ENCODE assay signal across 9 cellular contexts in genomic region chr5:6728011-6728794, GRCh38. TPM values are rescaled to one million over a fixed set of nuclear protein-coding genes. Genes with fewer than 3 reads are reported as not detected.
DNase-seq lines count a peak whose midpoint lies in the region; ATAC-seq, FAIRE-seq and TF ChIP-seq lines count a peak whose summit lies in the region.
"Had no signal": no experiment of that assay in that cellular context is flagged by ENCODE, and none has a peak within 500 bp of the region (broad histone marks: within the 10 kb centered on the region; RNA-seq: fewer than 3 reads in every experiment).

No MANE protein-coding gene starts in this region.

- POLR2A ChIA-PET in CD4-positive, alpha-beta memory T cell (lab: Charles Lee; ENCODE audit: partially characterized antibody), result interaction anchor here (1.4 to 2.5 kb wide), 4 partner anchors 11 to 95 kb away, joined by 5 to 11 read pairs (median 8); partner anchors contain the start of genes NSUN2, SRD5A1 and TENT4A

- H3K4me3 ChIP-seq in CD4-positive, alpha-beta memory T cell (ENCODE audit: low read length in 2 of 2), result no peak overlapping the region

- DNase-seq in CD4-positive, alpha-beta memory T cell, result no peak
- DNase-seq in SK-N-DZ (ENCODE audit: low spot score) (peak; percentile 28), retina (peak; percentile 63), erythroblast (lab: John Stamatoyannopoulos, UW) (no peak), foreskin keratinocyte (no peak), D721Med (ENCODE audit: insufficient read length, low spot score) (no peak)

- TF ChIP-seq CTCF in foreskin keratinocyte (conservative IDR thresholded peaks at IDR 0.05) (no peak), D721Med (IDR thresholded peaks at IDR 0.05; ENCODE audit: insufficient read depth, missing control alignments) (no peak)

- H3K27me3 Mint-ChIP-seq in CD4-positive, alpha-beta memory T cell, result no peaks in the 10 kb centered on the region

- no peaks in the 10 kb centered on the region for H3K9me3 Mint-ChIP-seq in CD4-positive, alpha-beta memory T cell

- FAIRE-seq in D721Med (lab: Jason Lieb, UNC), result no peak
- FAIRE-seq: bronchial epithelial cell had no signal

- ATAC-seq in GM19328 (IDR thresholded peaks at IDR 0.05; ENCODE audit: unreplicated experiment), result peak; percentile 97
- peak; percentile 72 for ATAC-seq in HG03159 (IDR thresholded peaks at IDR 0.05; ENCODE audit: unreplicated experiment)
- ATAC-seq in foreskin keratinocyte, result no peak

- H3K27ac ChIP-seq in CD4-positive, alpha-beta memory T cell (ENCODE audit: low read depth, low read length), result no peak overlapping the region
- H3K27ac ChIP-seq in foreskin keratinocyte, result no peak overlapping the region

- peaks cover 66% of the 10 kb centered on the region for H3K4me1 ChIP-seq in CD4-positive, alpha-beta memory T cell (ENCODE audit: insufficient read depth, low read length)
- H3K4me1 ChIP-seq in foreskin keratinocyte, result peaks cover 18% of the 10 kb centered on the region

- H3K27ac Mint-ChIP-seq in CD4-positive, alpha-beta memory T cell, result peak overlapping the region in 6 of 7 donors; percentile 63 to 87 (median 68)

- H3K36me3 Mint-ChIP-seq in CD4-positive, alpha-beta memory T cell, result peaks cover 9 to 31% of the 10 kb centered on the region in 2 donors

- intact Hi-C loops in CD4-positive, alpha-beta memory T cell (cut with micrococcal nuclease), result no loop called here

- CTCF ChIA-PET in CD4-positive, alpha-beta memory T cell (lab: Charles Lee; ENCODE audit: partially characterized antibody), result interaction anchor here (1.0 to 7.1 kb wide), 5 partner anchors 11 to 95 kb away, joined by 3 to 38 read pairs (median 5); partner anchors contain the start of genes NSUN2 and SRD5A1

- H3K4me3 Mint-ChIP-seq in CD4-positive, alpha-beta memory T cell, result peak overlapping the region in 4 of 8 donors; percentile 6 to 73 (median 45)

- H3K9me3 ChIP-seq in CD4-positive, alpha-beta memory T cell (ENCODE audit: control insufficient read depth in 1 of 2, low read length in 2 of 2), result no peaks in the 10 kb centered on the region

- H3K36me3 ChIP-seq in CD4-positive, alpha-beta memory T cell (ENCODE audit: insufficient read depth, low read length), result peaks cover 9% of the 10 kb centered on the region

- H3K27me3 ChIP-seq in CD4-positive, alpha-beta memory T cell (ENCODE audit: insufficient read depth, low read length), result no peaks in the 10 kb centered on the region
- no peaks in the 10 kb centered on the region for H3K27me3 ChIP-seq in foreskin keratinocyte

- H3K4me1 Mint-ChIP-seq in CD4-positive, alpha-beta memory T cell, result peaks cover 66 to 97% (median 85%) of the 10 kb centered on the region in 4 donors

- TF ChIP-seq POLR2A in erythroblast (IDR thresholded peaks at IDR 0.05; ENCODE audit: low read length), result no peak

RNA-seq across cellular contexts. Expression of gene TENT4A, which starts 15.0 kb away (rescaled TPM):
- total RNA-seq in CD4-positive, alpha-beta memory T cell, result 10 to 100 TPM; 44.9 to 49.1 TPM
- polyA plus RNA-seq in CD4-positive, alpha-beta memory T cell, result 1 to 10 TPM in 1 of 2 donors, under 1 TPM in 1; 0.55 to 1.8 TPM
- polyA plus RNA-seq in SK-N-DZ (2014; cell fraction: cytosol; rRNA removed), result 11.5 and 16.6 TPM in 2 replicates
- 57.7 and 92.4 TPM in 2 replicates for polyA plus RNA-seq in SK-N-DZ (2014; cell fraction: nucleus; rRNA removed)
- 14.9 and 20.9 TPM in 2 replicates for total RNA-seq in foreskin keratinocyte
- polyA plus RNA-seq in foreskin keratinocyte, result 5.3 and 6.8 TPM in 2 replicates

Comparison
In these comparisons a context has a peak if more than half of its experiments do, and no peak if none do; other contexts are left out.
1. DNase-seq: peak in SK-N-DZ (single experiment) and retina (single experiment); none in CD4-positive, alpha-beta memory T cell (0 of 5), erythroblast (0 of 2), foreskin keratinocyte (0 of 2) and D721Med (single experiment).